24 cellular contexts compared by ENCODE assay signal in the genomic region with DNA sequence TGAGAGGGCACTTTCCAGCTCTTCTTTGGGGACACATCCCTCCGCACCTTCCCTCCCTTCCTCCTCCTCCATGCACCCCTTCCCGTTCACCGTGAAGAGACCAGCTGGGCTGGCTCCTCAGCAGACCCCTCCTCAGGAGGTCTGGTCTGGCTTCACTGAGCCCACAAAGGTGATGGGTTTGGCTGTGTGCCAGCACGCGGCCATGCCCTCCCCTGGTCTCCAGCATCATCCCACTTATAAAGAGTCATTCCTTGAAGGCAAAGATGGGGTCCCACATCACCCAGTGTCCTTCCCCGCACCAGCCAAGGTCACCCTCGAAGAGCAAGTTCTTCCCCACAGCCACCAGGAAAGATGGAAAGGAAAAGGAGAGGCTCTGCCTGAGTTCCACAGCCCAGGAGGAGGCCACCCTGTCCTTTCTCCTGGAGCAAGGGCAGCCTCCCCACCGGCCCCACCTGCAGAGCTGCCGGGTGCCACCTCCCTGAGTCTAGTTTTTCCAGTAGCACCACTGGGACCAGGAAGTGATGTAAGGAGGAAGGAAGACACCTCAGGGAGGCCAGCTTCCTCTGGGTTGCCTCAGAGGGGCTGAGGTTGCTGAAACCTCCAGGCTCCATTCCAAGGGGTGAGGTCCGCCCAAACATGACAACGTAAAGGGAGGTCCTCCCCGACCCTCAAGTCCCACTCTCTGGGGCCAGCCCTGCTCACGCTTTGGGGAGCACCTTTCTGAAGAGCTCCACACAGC. TPM values are rescaled to one million over a fixed set of nuclear protein-coding genes. Genes with fewer than 3 reads are reported as not detected.
A peak's percentile ranks its signal among the peaks of the same experiment; 100 is the strongest.
DNase-seq lines count a peak whose midpoint lies in the region; FAIRE-seq and TF ChIP-seq lines count a peak whose summit lies in the region.
"Had no signal": no experiment of that assay in that cellular context is flagged by ENCODE, and none has a peak within 500 bp of the region (broad histone marks: within the 10 kb centered on the region; RNA-seq: fewer than 3 reads in every experiment).

No MANE protein-coding gene starts in this region.

- no peak overlapping the region for H3K4me3 Mint-ChIP-seq in neural progenitor cell
- H3K4me3 Mint-ChIP-seq: CD4-positive, CD25-positive, alpha-beta regulatory T cell; HFFc6 had no signal

- peaks cover 12% of the 10 kb centered on the region for H3K27me3 Mint-ChIP-seq in neural progenitor cell (ENCODE audit: insufficient read depth, low read depth)

- TF ChIP-seq CTCF in PC-9 (conservative IDR thresholded peaks at IDR 0.05), result no peak
- TF ChIP-seq CTCF in neural progenitor cell (IDR thresholded peaks at IDR 0.05), result no peak
- no peak for TF ChIP-seq CTCF in thyroid gland (IDR thresholded peaks at IDR 0.05)
- TF ChIP-seq CTCF in OCI-LY7 (conservative IDR thresholded peaks at IDR 0.05; ENCODE audit: low read length), result no peak

- peaks cover 44% of the 10 kb centered on the region for H3K9me3 Mint-ChIP-seq in neural progenitor cell

- peaks cover 4 to 15% (median 9%) of the 10 kb centered on the region in 10 experiments; a peak in 18 of 20 replicates for H3K4me1 ChIP-seq in BLaER1 treated with 17β-estradiol and CSF1 and Interleukin-3, amounts not matched to agents 10 nM and 100 nM
- H3K4me1 ChIP-seq in PC-9 (replicated peaks; ENCODE audit: insufficient read depth), result peaks cover 24% of the 10 kb centered on the region
- peaks cover 0 to 19% of the 10 kb centered on the region in 2 donors for H3K4me1 ChIP-seq in esophagus (ENCODE audit: control insufficient read depth in 2 of 2, insufficient read depth in 2 of 2, low read length in 1 of 2)
- no peaks in the 10 kb centered on the region for H3K4me1 ChIP-seq in neural progenitor cell
- H3K4me1 ChIP-seq in thyroid gland, result no peaks in the 10 kb centered on the region
- peaks cover 11% of the 10 kb centered on the region for H3K4me1 ChIP-seq in OCI-LY7 (ENCODE audit: insufficient read depth, low read length, poor library complexity, severe bottlenecking)

- no peak overlapping the region for H3K9ac ChIP-seq in BLaER1 treated with 17β-estradiol and CSF1 and Interleukin-3, amounts not matched to agents 10 nM and 100 nM
- no peak overlapping the region for H3K9ac ChIP-seq in neural progenitor cell

- H3K36me3 Mint-ChIP-seq in neural progenitor cell, result peaks cover 7% of the 10 kb centered on the region

- H3K27ac Mint-ChIP-seq in neural progenitor cell, result peak overlapping the region; percentile 55
- H3K27ac Mint-ChIP-seq: HFFc6 had no signal

- peak overlapping the region; percentile 5 to 75 (median 62); a peak in 19 of 22 replicates for H3K4me2 ChIP-seq in BLaER1 treated with 17β-estradiol and CSF1 and Interleukin-3, amounts not matched to agents 10 nM and 100 nM
- H3K4me2 ChIP-seq in PC-9 (peak overlapping the region; percentile 29; the same call in 1 of the 2 replicates), neural progenitor cell (no peak overlapping the region), OCI-LY7 (ENCODE audit: low read length) (no peak overlapping the region)

- no TSS peak for BruUV-seq in PC-9 (replicated peaks; lab: Mats Ljungman, UMichigan)
- BruUV-seq in OCI-LY7 (replicated peaks; lab: Mats Ljungman, UMichigan), result no TSS peak

- no peak overlapping the region for H2AFZ ChIP-seq in PC-9
- H2AFZ ChIP-seq in neural progenitor cell (replicated peaks), result no peak overlapping the region
- H2AFZ ChIP-seq in OCI-LY7 (ENCODE audit: low read length), result no peak overlapping the region

- no peak for TF ChIP-seq POLR2A in thyroid gland (IDR thresholded peaks at IDR 0.05)

- H3K27ac ChIP-seq in BLaER1 treated with 17β-estradiol and CSF1 and Interleukin-3, amounts not matched to agents 10 nM and 100 nM, result peak overlapping the region in 1 of 11 experiments; percentile 29; a peak in 2 of 22 replicates
- peak overlapping the region; percentile 41; the same call in 1 of the 2 replicates for H3K27ac ChIP-seq in PC-9
- H3K27ac ChIP-seq in esophagus (ENCODE audit: low read depth in 2 of 2, low read length in 1 of 2), result peak overlapping the region; percentile 45 to 91
- no peak overlapping the region for H3K27ac ChIP-seq in neural progenitor cell
- H3K27ac ChIP-seq in thyroid gland, result no peak overlapping the region
- H3K27ac ChIP-seq in OCI-LY7 (ENCODE audit: low read depth, low read length, poor library complexity, severe bottlenecking), result no peak overlapping the region
- H3K27ac ChIP-seq: HL-60 had no signal

- FAIRE-seq in HTR-8/SVneo (lab: Jason Lieb, UNC), result no peak
- FAIRE-seq: H54 had no signal

- no peaks in the 10 kb centered on the region for H3K36me3 ChIP-seq in BLaER1 treated with 17β-estradiol and CSF1 and Interleukin-3, amounts not matched to agents 10 nM and 100 nM
- H3K36me3 ChIP-seq in PC-9 (ENCODE audit: low read depth), result peaks cover 7% of the 10 kb centered on the region
- H3K36me3 ChIP-seq in esophagus (ENCODE audit: control insufficient read depth in 2 of 2, insufficient read depth in 2 of 2, low read length in 1 of 2), result peaks cover 0 to 7% of the 10 kb centered on the region in 2 donors
- no peaks in the 10 kb centered on the region for H3K36me3 ChIP-seq in neural progenitor cell
- H3K36me3 ChIP-seq in thyroid gland, result no peaks in the 10 kb centered on the region
- no peaks in the 10 kb centered on the region for H3K36me3 ChIP-seq in OCI-LY7 (ENCODE audit: insufficient read depth, low read length)

- CTCF ChIA-PET in PC-9 (lab: Charles Lee) (no interaction called here), OCI-LY7 (lab: Charles Lee; ENCODE audit: unreplicated experiment) (no interaction called here)

- WGBS in esophagus, 2 donors, result 81 to 85% methylated on average over 13 of the region's 13 CpGs
- WGBS in thyroid gland, 2 donors, result 78 to 88% methylated on average over 12 to 13 of the region's 13 CpGs

- H3K4me3 ChIP-seq in BLaER1 treated with 17β-estradiol and CSF1 and Interleukin-3, amounts not matched to agents 10 nM and 100 nM, result no peak overlapping the region
- H3K4me3 ChIP-seq in PC-9 (no peak overlapping the region), esophagus (ENCODE audit: low read depth in 1 of 2, low read length in 2 of 2) (no peak overlapping the region), neural progenitor cell (no peak overlapping the region), thyroid gland (replicated peaks in 1 of 3) (no peak overlapping the region), OCI-LY7 (ENCODE audit: low read depth, low read length, poor library complexity, severe bottlenecking) (no peak overlapping the region)

- intact Hi-C loops in PC-9 (cut with micrococcal nuclease; ENCODE audit: unreplicated experiment) (no loop called here), thyroid gland (cut with DNase I) (no loop called here), OCI-LY7 (cut with micrococcal nuclease; ENCODE audit: unreplicated experiment) (no loop called here)

- POLR2A ChIA-PET in PC-9 (lab: Charles Lee; ENCODE audit: unreplicated experiment) (interaction anchor here (0.7 kb wide), 1 partner anchor 25 kb away, joined by 3 read pairs; no protein-coding TSS in a partner anchor), OCI-LY7 (lab: Charles Lee) (interaction anchor here (0.6 to 0.7 kb wide), 2 partner anchors 10 to 118 kb away, joined by 3 read pairs; no protein-coding TSS in a partner anchor)

- H4K20me1 ChIP-seq in BLaER1 treated with 17β-estradiol and CSF1 and Interleukin-3, amounts not matched to agents 10 nM and 100 nM, result no peaks in the 10 kb centered on the region
- H4K20me1 ChIP-seq in PC-9 (ENCODE audit: insufficient read depth) (peaks cover 4% of the 10 kb centered on the region), neural progenitor cell (ENCODE audit: low read depth) (no peaks in the 10 kb centered on the region), OCI-LY7 (ENCODE audit: insufficient read depth, low read length) (no peaks in the 10 kb centered on the region)

- H3K9me2 ChIP-seq in PC-9 (ENCODE audit: insufficient read depth), result no peaks in the 10 kb centered on the region
- no peaks in the 10 kb centered on the region for H3K9me2 ChIP-seq in OCI-LY7 (ENCODE audit: insufficient read depth, low read length)

- peaks cover 2% of the 10 kb centered on the region for H3K4me1 Mint-ChIP-seq in neural progenitor cell
- H3K4me1 Mint-ChIP-seq: CD4-positive, CD25-positive, alpha-beta regulatory T cell had no signal

- H3K79me2 ChIP-seq in PC-9 (ENCODE audit: low read depth), result peaks cover 9% of the 10 kb centered on the region; the same call in 1 of the 2 replicates
- no peaks in the 10 kb centered on the region for H3K79me2 ChIP-seq in neural progenitor cell (ENCODE audit: low read depth)
- H3K79me2 ChIP-seq in OCI-LY7 (ENCODE audit: insufficient read depth, low read depth, low read length), result no peaks in the 10 kb centered on the region

- DNase-seq in PC-9 (peak in 1 of 2 experiments; percentile 47), neural progenitor cell (ENCODE audit: low spot score) (no peak), HTR-8/SVneo (ENCODE audit: insufficient read length, low spot score) (no peak), thyroid gland (no peak), OCI-LY7 (ENCODE audit: low spot score) (no peak), hepatic stellate cell (ENCODE audit: low spot score) (no peak)
- DNase-seq: AML-193; CD4-positive, CD25-positive, alpha-beta regulatory T cell; COR-L47; DMS79; HFFc6; KG1; NCI-H1105; NCI-H2029 treated with DMSO at 0.1 percent for 48 hours; NCI-H2171; NCI-H345; NCI-H524; OCI-M1; SHP77 had no signal

- H3F3A ChIP-seq in PC-9 (ENCODE audit: insufficient read depth, low read depth) (peaks cover 53% of the 10 kb centered on the region), neural progenitor cell (ENCODE audit: low read depth) (no peaks in the 10 kb centered on the region)

- no peaks in the 10 kb centered on the region for H3K27me3 ChIP-seq in BLaER1 treated with 17β-estradiol and CSF1 and Interleukin-3, amounts not matched to agents 10 nM and 100 nM
- H3K27me3 ChIP-seq in PC-9 (ENCODE audit: insufficient read depth, low read depth) (no peaks in the 10 kb centered on the region), esophagus (ENCODE audit: control insufficient read depth in 1 of 2, insufficient read depth in 2 of 2, low read length in 2 of 2) (no peaks in the 10 kb centered on the region), neural progenitor cell (no peaks in the 10 kb centered on the region), thyroid gland (no peaks in the 10 kb centered on the region)

- peaks cover 26 to 67% (median 61%) of the 10 kb centered on the region in 11 experiments for H3K9me3 ChIP-seq in BLaER1 treated with 17β-estradiol and CSF1 and Interleukin-3, amounts not matched to agents 10 nM and 100 nM (replicated peaks in 1 of 11)
- no peaks in the 10 kb centered on the region for H3K9me3 ChIP-seq in PC-9 (ENCODE audit: insufficient read depth, low read depth)
- H3K9me3 ChIP-seq in esophagus (ENCODE audit: control insufficient read depth in 2 of 2, insufficient read depth in 1 of 2, low read depth in 1 of 2, low read length in 1 of 2), result peaks cover 0 to 5% of the 10 kb centered on the region in 2 donors
- H3K9me3 ChIP-seq in neural progenitor cell (ENCODE audit: low read depth), result peaks cover 8% of the 10 kb centered on the region
- no peaks in the 10 kb centered on the region for H3K9me3 ChIP-seq in thyroid gland
- no peaks in the 10 kb centered on the region for H3K9me3 ChIP-seq in OCI-LY7 (ENCODE audit: low read length)

RNA-seq across cellular contexts. Expression of a gene that starts 32.7 kb away (rescaled TPM):
- total RNA-seq in PC-9 (2021) (30.1 and 39.3 TPM in 2 replicates), neural progenitor cell (ENCODE audit: low replicate concordance) (1.3 and 2.3 TPM in 2 replicates), thyroid gland (10 to 100 TPM; 15.3 to 24.7 (median 22.6) TPM), OCI-LY7 (2022) (0.08 TPM in 1 of 2 replicates, not detected in the other)
- polyA plus RNA-seq in esophagus, result 10 to 100 TPM; 51.7 to 72.4 TPM
- total RNA-seq in OCI-LY7 (2014; rRNA removed; shearing (Covaris generic)), result 0.13 and 0.19 TPM in 2 replicates
- polyA plus RNA-seq: AG04450 had no signal

Comparison
In these comparisons a context has a peak if more than half of its experiments do, and no peak if none do; other contexts are left out.
1. H3K27ac ChIP-seq: peak in PC-9 (single experiment) and esophagus (2 of 2); none in neural progenitor cell (single experiment), thyroid gland (0 of 3) and OCI-LY7 (single experiment).
2. H3K4me2 ChIP-seq: peak in BLaER1 treated with 17β-estradiol and CSF1 and Interleukin-3, amounts not matched to agents 10 nM and 100 nM (11 of 11) and PC-9 (single experiment); none in neural progenitor cell (single experiment) and OCI-LY7 (single experiment).